Comparison of ENCODE assay signal across 18 cellular contexts in genomic region chr3:151999936-152000335, GRCh38.
"Had no signal": no experiment of that assay in that cellular context is flagged by ENCODE, and none has a peak within 500 bp of the region (broad histone marks: within the 10 kb centered on the region; RNA-seq: fewer than 3 reads in every experiment).

No MANE protein-coding gene starts in this region.

- H3K4me1 Mint-ChIP-seq: central memory CD8-positive, alpha-beta T cell; immature natural killer cell; naive thymus-derived CD8-positive, alpha-beta T cell; stimulated activated memory B cell treated with anti-CD40 and anti-IgM and Interleukin-4, amounts not matched to agents 10 μg/mL and 1 μg/mL and 100 μg/mL, for 72 hours; stimulated activated naive CD8-positive, alpha-beta T cell treated with anti-CD3 and anti-CD28 coated beads, Interleukin-15, amount 100 ng/mL, for 72 hours had no signal

- H3K27ac ChIP-seq: esophagus squamous epithelium, right lobe of liver, spleen, testis, tibial nerve, upper lobe of right lung had no signal

- DNase-seq: effector memory CD4-positive, alpha-beta T cell; esophagus squamous epithelium; foreskin fibroblast; immature natural killer cell; kidney; left cardiac atrium; naive thymus-derived CD8-positive, alpha-beta T cell; right lobe of liver; spleen; stimulated activated CD4-positive, alpha-beta T cell treated with anti-CD3 and anti-CD28 coated beads, Interleukin-15, amount 100 ng/mL, for 24 hours; stimulated activated CD4-positive, alpha-beta T cell treated with anti-CD3 and anti-CD28 coated beads, Interleukin-1b, Interleukin-23, amount 100 ng/mL, for 48 hours; stimulated activated CD4-positive, alpha-beta T cell treated with anti-CD3 and anti-CD28 coated beads, Interleukin-4, amount 100 ng/mL, for 24 hours; stimulated activated naive CD8-positive, alpha-beta T cell treated with anti-CD3 and anti-CD28 coated beads, Interleukin-15, amount 100 ng/mL, for 72 hours; testis; upper lobe of right lung had no signal

- H3K36me3 Mint-ChIP-seq: immature natural killer cell; naive thymus-derived CD8-positive, alpha-beta T cell; stimulated activated memory B cell treated with anti-CD40 and anti-IgM and Interleukin-4, amounts not matched to agents 10 μg/mL and 1 μg/mL and 100 μg/mL, for 72 hours had no signal

- H3K36me3 ChIP-seq: esophagus squamous epithelium, right lobe of liver, spleen, tibial nerve, upper lobe of right lung had no signal

- H3K27me3 ChIP-seq: esophagus squamous epithelium, right lobe of liver, spleen, testis, tibial nerve, upper lobe of right lung had no signal

- H3K4me1 ChIP-seq: esophagus squamous epithelium, right lobe of liver, spleen, testis, tibial nerve, upper lobe of right lung had no signal

- H3K27ac Mint-ChIP-seq: immature natural killer cell; naive thymus-derived CD8-positive, alpha-beta T cell; stimulated activated memory B cell treated with anti-CD40 and anti-IgM and Interleukin-4, amounts not matched to agents 10 μg/mL and 1 μg/mL and 100 μg/mL, for 72 hours; stimulated activated naive CD8-positive, alpha-beta T cell treated with anti-CD3 and anti-CD28 coated beads, Interleukin-15, amount 100 ng/mL, for 72 hours had no signal

- H3K9me3 Mint-ChIP-seq: central memory CD8-positive, alpha-beta T cell; immature natural killer cell; naive thymus-derived CD8-positive, alpha-beta T cell; stimulated activated memory B cell treated with anti-CD40 and anti-IgM and Interleukin-4, amounts not matched to agents 10 μg/mL and 1 μg/mL and 100 μg/mL, for 72 hours; stimulated activated naive CD8-positive, alpha-beta T cell treated with anti-CD3 and anti-CD28 coated beads, Interleukin-15, amount 100 ng/mL, for 72 hours had no signal

- H3K9me3 ChIP-seq: esophagus squamous epithelium, right lobe of liver, spleen, testis, tibial nerve, upper lobe of right lung had no signal

- H3K4me3 ChIP-seq: esophagus squamous epithelium, right lobe of liver, spleen, testis, tibial nerve, upper lobe of right lung had no signal

- H3K4me3 Mint-ChIP-seq: central memory CD8-positive, alpha-beta T cell; immature natural killer cell; naive thymus-derived CD8-positive, alpha-beta T cell; stimulated activated memory B cell treated with anti-CD40 and anti-IgM and Interleukin-4, amounts not matched to agents 10 μg/mL and 1 μg/mL and 100 μg/mL, for 72 hours; stimulated activated naive CD8-positive, alpha-beta T cell treated with anti-CD3 and anti-CD28 coated beads, Interleukin-15, amount 100 ng/mL, for 72 hours had no signal

- H3K27me3 Mint-ChIP-seq: stimulated activated naive CD8-positive, alpha-beta T cell treated with anti-CD3 and anti-CD28 coated beads, Interleukin-15, amount 100 ng/mL, for 72 hours had no signal
